ENCODE assay signal across 25 cellular contexts in genomic region chr2:44192646-44193045, GRCh38. TPM values are rescaled to one million over a fixed set of nuclear protein-coding genes. Genes with fewer than 3 reads are reported as not detected.
A peak's percentile ranks its signal among the peaks of the same experiment; 100 is the strongest.
DNase-seq lines count a peak whose midpoint lies in the region; ATAC-seq, FAIRE-seq and TF ChIP-seq lines count a peak whose summit lies in the region.
"Had no signal": no experiment of that assay in that cellular context is flagged by ENCODE, and none has a peak within 500 bp of the region (broad histone marks: within the 10 kb centered on the region; RNA-seq: fewer than 3 reads in every experiment).

No MANE protein-coding gene starts in this region.

- DNase-seq in activated CD4-positive, alpha-beta T cell treated with anti-CD3 and anti-CD28 coated beads, Interleukin-2, amount 10 ng/mL, durations not matched to agents 24 days and 14 days: no peak
- DNase-seq in activated CD4-positive, alpha-beta T cell treated with anti-CD3 and anti-CD28 coated beads for 4 hours: no peak
- DNase-seq in MM.1S (no peak), HepG2 (ENCODE audit: low spot score) (no peak), upper lobe of right lung (no peak), kidney tubule cell (ENCODE audit: low spot score) (no peak), breast epithelium (ENCODE audit: low spot score in 2 of 2) (no peak)
- DNase-seq: ACHN; CD8-positive, alpha-beta T cell; DMS53; GDM1; H9; HFFc6; KG1; MV-4-11; NCI-H1105 treated with DMSO at 0.1 percent for 48 hours; NCI-H2081; NCI-H2171 treated with DMSO at 0.1 percent for 48 hours; NCI-H524 treated with DMSO at 0.1 percent for 48 hours; NCI-H82; OCI-M1; Right ventricle myocardium superior had no signal

- no TSS peak for BruUV-seq in HepG2 (replicated peaks; lab: Mats Ljungman, UMichigan)

- in situ Hi-C loops in HepG2 (cut with HindIII; ENCODE audit: extremely low pct_ligation_motif_present, low pct_unique_long_range_greater_than_20kb): no loop called here

- H3K9ac ChIP-seq in MM.1S (ENCODE audit: low read length): no peak overlapping the region
- no peak overlapping the region for H3K9ac ChIP-seq in HepG2 (ENCODE audit: insufficient read depth, low read depth, low read length)
- H3K9ac ChIP-seq: BLaER1 treated with 17β-estradiol and CSF1 and Interleukin-3, amounts not matched to agents 10 nM and 100 nM had no signal

- POLR2A ChIA-PET in HepG2 (lab: Yijun Ruan, JAX): no interaction called here

- peak overlapping the region; percentile 71; the same call in 1 of the 2 replicates for H3K4me2 ChIP-seq in MM.1S (ENCODE audit: low read depth, low read length)
- no peak overlapping the region for H3K4me2 ChIP-seq in HepG2 (ENCODE audit: low read depth, low read length)

- H3K4me3 ChIP-seq in MM.1S (ENCODE audit: low read length) (no peak overlapping the region), HepG2 (replicated peaks in 1 of 3; ENCODE audit: insufficient read depth in 1 of 3, low read depth in 2 of 3, low read length in 3 of 3) (no peak overlapping the region), upper lobe of right lung (no peak overlapping the region), breast epithelium (no peak overlapping the region)
- H3K4me3 ChIP-seq: BLaER1 treated with 17β-estradiol and CSF1 and Interleukin-3, amounts not matched to agents 10 nM and 100 nM had no signal

- peaks cover 17% of the 10 kb centered on the region for H3K36me3 Mint-ChIP-seq in activated CD4-positive, alpha-beta T cell treated with anti-CD3 and anti-CD28 coated beads, Interleukin-2, amount 10 ng/mL, durations not matched to agents 24 days and 14 days (ENCODE audit: low read depth)
- H3K36me3 Mint-ChIP-seq in activated T-helper 17 cell treated with anti-CD3 and anti-CD28 coated beads, Interleukin-2, amount 50 U/mL, for 72 hours (ENCODE audit: low read depth): peaks cover 42% of the 10 kb centered on the region

- peaks cover 23% of the 10 kb centered on the region for H3F3A ChIP-seq in MM.1S (ENCODE audit: insufficient read depth, low read length)

- TF ChIP-seq POLR2A in HepG2 (IDR thresholded peaks at IDR 0.05; ENCODE audit: insufficient read depth in 1 of 2, low read depth in 2 of 2, low read length in 2 of 2): no peak
- no peak for TF ChIP-seq POLR2A in breast epithelium (IDR thresholded peaks at IDR 0.05)

- TF ChIP-seq CTCF in MM.1S (IDR thresholded peaks at IDR 0.05; ENCODE audit: low read length) (no peak), HepG2 (CRISPR knock-in tag; IDR thresholded peaks at IDR 0.05) (no peak), upper lobe of right lung (IDR thresholded peaks at IDR 0.05) (no peak), breast epithelium (IDR thresholded peaks at IDR 0.05) (no peak)

- H2AFZ ChIP-seq in MM.1S (ENCODE audit: low read length) (no peak overlapping the region), HepG2 (ENCODE audit: low read length) (no peak overlapping the region)

- peak overlapping the region; percentile 6 for H3K27ac Mint-ChIP-seq in activated CD4-positive, alpha-beta T cell treated with anti-CD3 and anti-CD28 coated beads, Interleukin-2, amount 10 ng/mL, durations not matched to agents 24 days and 14 days
- H3K27ac Mint-ChIP-seq in activated T-helper 17 cell treated with anti-CD3 and anti-CD28 coated beads, Interleukin-2, amount 50 U/mL, for 72 hours: peak overlapping the region; percentile 79
- H3K27ac Mint-ChIP-seq: CD8-positive, alpha-beta T cell; HFFc6 had no signal

- FAIRE-seq in HepG2 (lab: Jason Lieb, UNC): no peak

- WGBS in HepG2 (ENCODE audit: low lambda C conversion rate): 97% methylated on average over 1 of the region's 1 CpG

- peaks cover 28% of the 10 kb centered on the region for H3K4me1 Mint-ChIP-seq in activated CD4-positive, alpha-beta T cell treated with anti-CD3 and anti-CD28 coated beads, Interleukin-2, amount 10 ng/mL, durations not matched to agents 24 days and 14 days
- H3K4me1 Mint-ChIP-seq in activated T-helper 17 cell treated with anti-CD3 and anti-CD28 coated beads, Interleukin-2, amount 50 U/mL, for 72 hours: peaks cover 37% of the 10 kb centered on the region

- H3K9me2 ChIP-seq in MM.1S (replicated peaks; ENCODE audit: insufficient read depth, low read length): no peaks in the 10 kb centered on the region

- H3K27me3 ChIP-seq in MM.1S (replicated peaks; ENCODE audit: insufficient read depth, low read length) (no peaks in the 10 kb centered on the region), HepG2 (ENCODE audit: control insufficient read depth in 1 of 2, insufficient read depth in 2 of 2, low read length in 2 of 2) (no peaks in the 10 kb centered on the region), upper lobe of right lung (no peaks in the 10 kb centered on the region), breast epithelium (no peaks in the 10 kb centered on the region)
- H3K27me3 ChIP-seq: BLaER1 treated with 17β-estradiol and CSF1 and Interleukin-3, amounts not matched to agents 10 nM and 100 nM had no signal

- H3K36me3 ChIP-seq in MM.1S (replicated peaks; ENCODE audit: insufficient read depth, low read length): no peaks in the 10 kb centered on the region
- H3K36me3 ChIP-seq in HepG2 (replicated peaks in 1 of 2; ENCODE audit: control insufficient read depth in 1 of 2, insufficient read depth in 2 of 2, low read length in 2 of 2): peaks cover 0 to 2% of the 10 kb centered on the region in 2 experiments; a peak in 2 of 5 replicates
- H3K36me3 ChIP-seq in upper lobe of right lung: peaks cover 4% of the 10 kb centered on the region
- H3K36me3 ChIP-seq in breast epithelium: no peaks in the 10 kb centered on the region

- TF ChIP-seq EP300 in HepG2 (IDR thresholded peaks at IDR 0.05; ENCODE audit: low read depth in 2 of 2, low read length in 2 of 2): no peak
- TF ChIP-seq EP300 in HepG2 (CRISPR knock-in tag; IDR thresholded peaks at IDR 0.05; ENCODE audit: borderline replicate concordance): no peak

- H3K27ac ChIP-seq in MM.1S (ENCODE audit: low read length): no peak overlapping the region
- H3K27ac ChIP-seq in HepG2 (ENCODE audit: extremely low read length, insufficient read depth, low read length): no peak overlapping the region
- H3K27ac ChIP-seq in upper lobe of right lung: no peak overlapping the region
- no peak overlapping the region for H3K27ac ChIP-seq in breast epithelium
- H3K27ac ChIP-seq: 22Rv1 had no signal

- TF ChIP-seq RAD21 in HepG2 (CRISPR knock-in tag; IDR thresholded peaks at IDR 0.05): no peak

- H3K4me3 Mint-ChIP-seq in activated CD4-positive, alpha-beta T cell treated with anti-CD3 and anti-CD28 coated beads, Interleukin-2, amount 10 ng/mL, durations not matched to agents 24 days and 14 days: no peak overlapping the region
- peak overlapping the region; percentile 54 for H3K4me3 Mint-ChIP-seq in activated T-helper 17 cell treated with anti-CD3 and anti-CD28 coated beads, Interleukin-2, amount 50 U/mL, for 72 hours
- H3K4me3 Mint-ChIP-seq: CD8-positive, alpha-beta T cell; H9; HFFc6 had no signal

- H3K9me3 Mint-ChIP-seq in activated CD4-positive, alpha-beta T cell treated with anti-CD3 and anti-CD28 coated beads, Interleukin-2, amount 10 ng/mL, durations not matched to agents 24 days and 14 days: no peaks in the 10 kb centered on the region
- H3K9me3 Mint-ChIP-seq in activated T-helper 17 cell treated with anti-CD3 and anti-CD28 coated beads, Interleukin-2, amount 50 U/mL, for 72 hours: no peaks in the 10 kb centered on the region
- H3K9me3 Mint-ChIP-seq: CD8-positive, alpha-beta T cell; H9; HFFc6 had no signal

- H3K9me3 ChIP-seq in MM.1S (replicated peaks; ENCODE audit: insufficient read depth, low read length) (no peaks in the 10 kb centered on the region), HepG2 (ENCODE audit: low read length) (no peaks in the 10 kb centered on the region), upper lobe of right lung (no peaks in the 10 kb centered on the region), breast epithelium (no peaks in the 10 kb centered on the region)

- H3K79me2 ChIP-seq in MM.1S (ENCODE audit: low read length): peaks cover 91% of the 10 kb centered on the region
- H3K79me2 ChIP-seq in HepG2 (ENCODE audit: insufficient read depth, low read length): peaks cover 54% of the 10 kb centered on the region

- CTCF ChIA-PET in HepG2 (lab: Yijun Ruan, JAX; ENCODE audit: low intra/inter-chr PET ratio, low total read pairs): no interaction called here

- no peak for ATAC-seq in activated T-helper 17 cell treated with anti-CD3 and anti-CD28 coated beads, Interleukin-2, amount 50 U/mL, for 72 hours (replicated peaks)
- ATAC-seq in HepG2: no peak
- ATAC-seq in upper lobe of right lung: no peak
- ATAC-seq: CD8-positive, alpha-beta T cell had no signal

- intact Hi-C loops in activated CD4-positive, alpha-beta T cell treated with anti-CD3 and anti-CD28 coated beads, Interleukin-2, amount 10 ng/mL, durations not matched to agents 24 days and 14 days (cut with micrococcal nuclease): no loop called here
- intact Hi-C loops in HepG2 (cut with micrococcal nuclease; ENCODE audit: unreplicated experiment): no loop called here
- intact Hi-C loops in upper lobe of right lung (cut with DNase I): no loop called here
- intact Hi-C loops in breast epithelium (cut with DNase I; ENCODE audit: low total_unique reads): no loop called here

- H4K20me1 ChIP-seq in MM.1S (ENCODE audit: insufficient read depth, low read length): no peaks in the 10 kb centered on the region
- H4K20me1 ChIP-seq in HepG2 (ENCODE audit: insufficient read depth, low read length): no peaks in the 10 kb centered on the region; the same call in 1 of the 2 replicates

- no peaks in the 10 kb centered on the region for H3K27me3 Mint-ChIP-seq in activated CD4-positive, alpha-beta T cell treated with anti-CD3 and anti-CD28 coated beads, Interleukin-2, amount 10 ng/mL, durations not matched to agents 24 days and 14 days
- no peaks in the 10 kb centered on the region for H3K27me3 Mint-ChIP-seq in activated T-helper 17 cell treated with anti-CD3 and anti-CD28 coated beads, Interleukin-2, amount 50 U/mL, for 72 hours

- peaks cover 21% of the 10 kb centered on the region for H3K4me1 ChIP-seq in MM.1S (ENCODE audit: low read length)
- H3K4me1 ChIP-seq in HepG2 (ENCODE audit: insufficient read depth, low read length): peaks cover 4% of the 10 kb centered on the region; the same call in 1 of the 2 replicates
- peaks cover 9% of the 10 kb centered on the region for H3K4me1 ChIP-seq in upper lobe of right lung
- peaks cover 0 to 5% of the 10 kb centered on the region in 2 donors for H3K4me1 ChIP-seq in breast epithelium

RNA-seq across cellular contexts. Expression of gene PPM1B, which starts 24.0 kb away (rescaled TPM):
- total RNA-seq in activated CD4-positive, alpha-beta T cell treated with anti-CD3 and anti-CD28 coated beads, Interleukin-2, amount 10 ng/mL, durations not matched to agents 24 days and 14 days: 38.9 and 42.0 TPM in 2 replicates
- 10 to 100 TPM; 36.3 to 38.9 TPM for total RNA-seq in activated T-helper 17 cell treated with anti-CD3 and anti-CD28 coated beads, Interleukin-2, amount 50 U/mL, for 72 hours
- total RNA-seq in HepG2 (2016; rRNA removed; fragmentation: Illumina TruSeq; extraction: Trizol): 24.4 and 33.6 TPM in 2 replicates
- 17.8 and 18.0 TPM in 2 replicates for total RNA-seq in HepG2 (2016; cell fraction: cytosol; rRNA removed; fragmentation: Illumina TruSeq; extraction: Trizol; ENCODE audit: low read depth)
- total RNA-seq in HepG2 (2016; cell fraction: insoluble cytoplasmic fraction; rRNA removed; fragmentation: Illumina TruSeq; extraction: Trizol): 25.9 and 32.4 TPM in 2 replicates
- 13.8 and 16.7 TPM in 2 replicates for total RNA-seq in HepG2 (2016; cell fraction: membrane; rRNA removed; fragmentation: Illumina TruSeq; extraction: Trizol)
- total RNA-seq in HepG2 (2016; cell fraction: nucleus; rRNA removed; fragmentation: Illumina TruSeq; extraction: Trizol): 23.0 and 24.0 TPM in 2 replicates
- polyA plus RNA-seq in HepG2 (2011; rRNA removed): 24.7 and 25.0 TPM in 2 replicates
- polyA plus RNA-seq in HepG2 (2011; cell fraction: cytosol; rRNA removed): 8.6 and 12.7 TPM in 2 replicates
- polyA plus RNA-seq in HepG2 (2011; cell fraction: nucleus; rRNA removed): 8.7 and 9.9 TPM in 2 replicates
- polyA plus RNA-seq in HepG2 (2012): 28.6 and 32.2 TPM in 2 replicates
- 1.6 and 1.8 TPM in 2 replicates for polyA plus RNA-seq in HepG2 (2016; cell fraction: cytosol; fragmentation: Illumina TruSeq; extraction: Trizol; ENCODE audit: low read depth)
- 34.6 and 37.7 TPM in 2 replicates for polyA plus RNA-seq in HepG2 (2016; cell fraction: insoluble cytoplasmic fraction; fragmentation: Illumina TruSeq; extraction: Trizol; ENCODE audit: low read depth)
- 7.0 and 7.6 TPM in 2 replicates for polyA plus RNA-seq in HepG2 (2016; cell fraction: membrane; fragmentation: Illumina TruSeq; extraction: Trizol; ENCODE audit: low read depth)
- polyA plus RNA-seq in HepG2 (2016; cell fraction: nucleus; fragmentation: Illumina TruSeq; extraction: Trizol; ENCODE audit: insufficient read depth, low read depth): 24.1 and 29.0 TPM in 2 replicates
- polyA minus RNA-seq in HepG2 (2011; rRNA and poly(A)+ RNA removed; ENCODE audit: low replicate concordance): 32.2 and 37.2 TPM in 2 replicates
- polyA minus RNA-seq in HepG2 (2011; cell fraction: cytosol; rRNA and poly(A)+ RNA removed): 29.5 and 38.6 TPM in 2 replicates
- 58.3 and 66.4 TPM in 2 replicates for polyA minus RNA-seq in HepG2 (2011; cell fraction: nucleus; rRNA and poly(A)+ RNA removed)
- total RNA-seq in upper lobe of right lung: 45.8 TPM
- 10 to 100 TPM; 37.7 to 95.9 (median 59.7) TPM for total RNA-seq in breast epithelium
